In genomic region chr7:98911936-98912335, GRCh38 we compare ENCODE assay signal across 16 cellular contexts. TPM values are rescaled to one million over a fixed set of nuclear protein-coding genes. Genes with fewer than 3 reads are reported as not detected.
"Had no signal": no experiment of that assay in that cellular context is flagged by ENCODE, and none has a peak within 500 bp of the region (broad histone marks: within the 10 kb centered on the region; RNA-seq: fewer than 3 reads in every experiment).

No MANE protein-coding gene starts in this region.

- H3K4me3 Mint-ChIP-seq: neural crest cell had no signal

- H3K9me3 Mint-ChIP-seq: activated naive CD4-positive, alpha-beta T cell treated with anti-CD3 and anti-CD28 coated beads, Interleukin-2, amount 50 U/mL, for 72 hours; neural crest cell had no signal

- DNase-seq: activated CD4-positive, alpha-beta T cell treated with anti-CD3 and anti-CD28 coated beads, Interleukin-2, amount 50 U/mL, for 4 hours; activated CD4-positive, CD25-positive, alpha-beta regulatory T cell treated with anti-CD3 and anti-CD28 coated beads, Interleukin-2, amount 50 U/mL, for 72 hours; activated gamma-delta T cell treated with Interleukin-2 at 50 U/mL for 16 hours; adrenal gland; foreskin melanocyte; hypothalamus; kidney; left ventricle myocardium superior; stimulated activated CD4-positive, alpha-beta T cell treated with anti-CD3 and anti-CD28 coated beads, Interleukin-2, amount 100 ng/mL, for 24 hours; stimulated activated naive CD4-positive, alpha-beta T cell treated with Interleukin-2 at 50 U/mL for 16 hours; T-helper 2 cell had no signal

- H3K4me1 Mint-ChIP-seq: neural crest cell had no signal

- ATAC-seq: activated naive CD4-positive, alpha-beta T cell treated with anti-CD3 and anti-CD28 coated beads, Interleukin-2, amount 50 U/mL, for 72 hours; left ventricle myocardium superior had no signal

- H3K27ac Mint-ChIP-seq: progenitor cell of endocrine pancreas had no signal

- H3K27me3 Mint-ChIP-seq: progenitor cell of endocrine pancreas had no signal

RNA-seq across cellular contexts. Expression of gene TMEM130, which starts 42.1 kb away (rescaled TPM):
- total RNA-seq: activated CD8-positive, alpha-beta memory T cell treated with anti-CD3 and anti-CD28 coated beads for 36 hours; activated naive CD4-positive, alpha-beta T cell treated with anti-CD3 and anti-CD28 coated beads, Interleukin-2, amount 50 U/mL, for 72 hours; left ventricle myocardium superior; myocyte had no signal
